Comparison of ENCODE assay signal across 21 cellular contexts in the genomic region with DNA sequence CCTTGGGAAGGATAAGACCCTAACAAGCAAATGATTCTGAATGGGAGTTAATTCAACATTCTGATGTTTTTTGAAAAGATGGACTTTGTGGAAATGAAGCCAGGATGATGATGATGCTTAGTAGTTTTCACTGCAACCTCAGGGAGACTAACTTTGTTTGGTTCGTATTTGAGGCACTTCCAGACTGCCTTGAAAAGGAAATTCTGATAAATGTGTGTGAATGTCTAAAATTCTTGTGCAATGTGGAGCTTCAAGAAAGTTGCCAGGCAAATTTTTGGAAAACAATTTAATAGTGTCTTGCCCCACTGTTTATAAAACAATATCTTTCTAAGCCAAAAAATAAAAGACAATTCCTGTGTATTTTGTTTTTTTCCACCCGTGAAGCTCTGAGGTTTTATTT. TPM values are rescaled to one million over a fixed set of nuclear protein-coding genes. Genes with fewer than 3 reads are reported as not detected.
DNase-seq lines count a peak whose midpoint lies in the region; ATAC-seq and TF ChIP-seq lines count a peak whose summit lies in the region.
"Had no signal": no experiment of that assay in that cellular context is flagged by ENCODE, and none has a peak within 500 bp of the region (broad histone marks: within the 10 kb centered on the region; RNA-seq: fewer than 3 reads in every experiment).

No MANE protein-coding gene starts in this region.

- H3K9ac ChIP-seq in rectal smooth muscle tissue (ENCODE audit: low read length): no peak overlapping the region

- H3K4me1 ChIP-seq in rectal smooth muscle tissue (ENCODE audit: control insufficient read depth, insufficient read depth, low read length) (peaks cover 25% of the 10 kb centered on the region), thoracic aorta (ENCODE audit: control insufficient read depth in 1 of 2, low read depth in 2 of 2) (peaks cover 18 to 72% of the 10 kb centered on the region in 2 donors), foreskin keratinocyte (no peaks in the 10 kb centered on the region)
- H3K4me1 ChIP-seq: BE2C had no signal

- no peaks in the 10 kb centered on the region for H3K36me3 ChIP-seq in rectal smooth muscle tissue (ENCODE audit: control insufficient read depth, insufficient read depth, low read length)
- H3K36me3 ChIP-seq in thoracic aorta: no peaks in the 10 kb centered on the region
- H3K36me3 ChIP-seq: BE2C had no signal

- TF ChIP-seq CTCF in thoracic aorta (IDR thresholded peaks at IDR 0.05) (no peak), foreskin fibroblast (IDR thresholded peaks at IDR 0.05; ENCODE audit: low read depth, low read length) (no peak), foreskin keratinocyte (conservative IDR thresholded peaks at IDR 0.05) (no peak)

- no peaks in the 10 kb centered on the region for H3K27me3 ChIP-seq in rectal smooth muscle tissue (ENCODE audit: control insufficient read depth, insufficient read depth, low read length)
- H3K27me3 ChIP-seq in thoracic aorta (replicated peaks; ENCODE audit: insufficient read depth): no peaks in the 10 kb centered on the region
- H3K27me3 ChIP-seq in foreskin keratinocyte: peaks cover 18% of the 10 kb centered on the region
- H3K27me3 ChIP-seq: BE2C had no signal

- DNase-seq in GM03348 (ENCODE audit: low spot score) (peak; percentile 25), fibroblast of peridontal ligament (ENCODE audit: extremely low read depth) (peak; percentile 32), thoracic aorta (ENCODE audit: low spot score) (no peak), foreskin fibroblast (no peak), DMS153 (lab: John Stamatoyannopoulos, UW) (no peak), NOMO-1 treated with dmso at 0.1 percent for 144 hours (lab: John Stamatoyannopoulos, UW; ENCODE audit: unreplicated experiment) (no peak), foreskin keratinocyte (no peak)
- DNase-seq: BE2C; CD4-positive, CD25-positive, alpha-beta regulatory T cell; COR-L47; GF-D8; KBM-7; NCI-H1694; NCI-H2081 treated with DMSO at 0.1 percent for 48 hours; NCI-H510A; NCI-H748 treated with DMSO at 0.1 percent for 48 hours; NK-92 treated with Interleukin-12 subunit alpha and Interleukin-12 subunit beta, amount 100 ng/mL, for 24 hours; SHP77 had no signal

- peak overlapping the region; percentile 56 for H3K27ac ChIP-seq in rectal smooth muscle tissue (ENCODE audit: low read depth, low read length)
- H3K27ac ChIP-seq in thoracic aorta: peak overlapping the region; percentile 56 to 61
- H3K27ac ChIP-seq in foreskin keratinocyte: no peak overlapping the region

- no peaks in the 10 kb centered on the region for H3K9me3 ChIP-seq in thoracic aorta
- H3K9me3 ChIP-seq: BE2C had no signal

- no peak overlapping the region for H3K4me3 ChIP-seq in rectal smooth muscle tissue (ENCODE audit: low read length)
- no peak overlapping the region for H3K4me3 ChIP-seq in thoracic aorta
- no peak overlapping the region for H3K4me3 ChIP-seq in foreskin fibroblast (ENCODE audit: low read depth in 1 of 2, low read length in 2 of 2)
- H3K4me3 ChIP-seq: GM12878 had no signal

- ATAC-seq in thoracic aorta (ENCODE audit: insufficient number of reproducible peaks, low FRiP score, low read depth) (no peak), foreskin keratinocyte (no peak)
- ATAC-seq: GM12878, HepG2 had no signal

RNA-seq across cellular contexts. Expression of a gene that starts 11.2 kb away (rescaled TPM):
- total RNA-seq in thoracic aorta (100 to 1,000 TPM; 125 to 230 TPM), foreskin keratinocyte (12.1 and 12.9 TPM in 2 replicates)
- 1.2 and 1.6 TPM in 2 replicates for polyA plus RNA-seq in foreskin keratinocyte

Comparison
In these comparisons a context has a peak if more than half of its experiments do, and no peak if none do; other contexts are left out.
1. DNase-seq: peak in GM03348 (single experiment) and fibroblast of peridontal ligament (single experiment); none in thoracic aorta (single experiment), foreskin fibroblast (0 of 2), DMS153 (single experiment), NOMO-1 treated with dmso at 0.1 percent for 144 hours (single experiment) and foreskin keratinocyte (0 of 2).